Comparison of ENCODE assay signal across 3 cellular contexts in genomic region chr4:183068502-183068901, GRCh38.
TF ChIP-seq lines count a peak whose summit lies in the region.

No MANE protein-coding gene starts in this region.

TF ChIP-seq in GM23338, 12 proteins besides CTCF, POLR2A, EP300 and RAD21 (continues in another document):
- no peak for TF ChIP-seq EZH2 (IDR thresholded peaks at IDR 0.05; ENCODE audit: low read depth, unreplicated experiment)
- TF ChIP-seq JUNB (IDR thresholded peaks at IDR 0.05; ENCODE audit: unreplicated experiment): no peak
- TF ChIP-seq POLR2AphosphoS5 (IDR thresholded peaks at IDR 0.05; ENCODE audit: low read depth): no peak
- TF ChIP-seq CREB1 (CRISPR knock-in tag; IDR thresholded peaks at IDR 0.05; ENCODE audit: low read depth): no peak
- TF ChIP-seq, protein P1, sequence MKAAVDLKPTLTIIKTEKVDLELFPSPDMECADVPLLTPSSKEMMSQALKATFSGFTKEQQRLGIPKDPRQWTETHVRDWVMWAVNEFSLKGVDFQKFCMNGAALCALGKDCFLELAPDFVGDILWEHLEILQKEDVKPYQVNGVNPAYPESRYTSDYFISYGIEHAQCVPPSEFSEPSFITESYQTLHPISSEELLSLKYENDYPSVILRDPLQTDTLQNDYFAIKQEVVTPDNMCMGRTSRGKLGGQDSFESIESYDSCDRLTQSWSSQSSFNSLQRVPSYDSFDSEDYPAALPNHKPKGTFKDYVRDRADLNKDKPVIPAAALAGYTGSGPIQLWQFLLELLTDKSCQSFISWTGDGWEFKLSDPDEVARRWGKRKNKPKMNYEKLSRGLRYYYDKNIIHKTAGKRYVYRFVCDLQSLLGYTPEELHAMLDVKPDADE (IDR thresholded peaks at IDR 0.05): no peak
- no peak for TF ChIP-seq NANOG (IDR thresholded peaks at IDR 0.05; ENCODE audit: borderline replicate concordance)
- TF ChIP-seq STAT1 (IDR thresholded peaks at IDR 0.05; ENCODE audit: unreplicated experiment): no peak
- no peak for TF ChIP-seq ZNF331 (CRISPR knock-in tag; IDR thresholded peaks at IDR 0.05; ENCODE audit: low read depth)
- no peak for TF ChIP-seq EZH2phosphoT487 (IDR thresholded peaks at IDR 0.05; ENCODE audit: unreplicated experiment)
- no peak for TF ChIP-seq ZNF114 (CRISPR knock-in tag; IDR thresholded peaks at IDR 0.05)

TF ChIP-seq in HEK293, 187 proteins besides CTCF, POLR2A, EP300 and RAD21:
- TF ChIP-seq ZNF398 (tag by site-specific recombination; IDR thresholded peaks at IDR 0.05) (no peak), ZNF416 (tag by site-specific recombination; IDR thresholded peaks at IDR 0.05) (no peak), ZNF658 (tag by site-specific recombination; IDR thresholded peaks at IDR 0.05) (no peak), ELK4 (IDR thresholded peaks at IDR 0.05; ENCODE audit: borderline replicate concordance, low read depth, low read length) (no peak), ZBTB21 (tag by site-specific recombination; IDR thresholded peaks at IDR 0.05) (no peak), ZNF202 (tag by site-specific recombination; IDR thresholded peaks at IDR 0.05; ENCODE audit: borderline replicate concordance) (no peak), GLI2 (tag by site-specific recombination; IDR thresholded peaks at IDR 0.05; ENCODE audit: borderline replicate concordance, low read depth) (no peak), SETDB1 (IDR thresholded peaks at IDR 0.05; ENCODE audit: insufficient read length, low read length) (peak; percentile 17), ZNF221 (tag by site-specific recombination; IDR thresholded peaks at IDR 0.05; ENCODE audit: borderline replicate concordance) (no peak)

TF ChIP-seq in K562, 482 proteins besides CTCF, POLR2A, EP300 and RAD21:
- TF ChIP-seq, protein P2, sequence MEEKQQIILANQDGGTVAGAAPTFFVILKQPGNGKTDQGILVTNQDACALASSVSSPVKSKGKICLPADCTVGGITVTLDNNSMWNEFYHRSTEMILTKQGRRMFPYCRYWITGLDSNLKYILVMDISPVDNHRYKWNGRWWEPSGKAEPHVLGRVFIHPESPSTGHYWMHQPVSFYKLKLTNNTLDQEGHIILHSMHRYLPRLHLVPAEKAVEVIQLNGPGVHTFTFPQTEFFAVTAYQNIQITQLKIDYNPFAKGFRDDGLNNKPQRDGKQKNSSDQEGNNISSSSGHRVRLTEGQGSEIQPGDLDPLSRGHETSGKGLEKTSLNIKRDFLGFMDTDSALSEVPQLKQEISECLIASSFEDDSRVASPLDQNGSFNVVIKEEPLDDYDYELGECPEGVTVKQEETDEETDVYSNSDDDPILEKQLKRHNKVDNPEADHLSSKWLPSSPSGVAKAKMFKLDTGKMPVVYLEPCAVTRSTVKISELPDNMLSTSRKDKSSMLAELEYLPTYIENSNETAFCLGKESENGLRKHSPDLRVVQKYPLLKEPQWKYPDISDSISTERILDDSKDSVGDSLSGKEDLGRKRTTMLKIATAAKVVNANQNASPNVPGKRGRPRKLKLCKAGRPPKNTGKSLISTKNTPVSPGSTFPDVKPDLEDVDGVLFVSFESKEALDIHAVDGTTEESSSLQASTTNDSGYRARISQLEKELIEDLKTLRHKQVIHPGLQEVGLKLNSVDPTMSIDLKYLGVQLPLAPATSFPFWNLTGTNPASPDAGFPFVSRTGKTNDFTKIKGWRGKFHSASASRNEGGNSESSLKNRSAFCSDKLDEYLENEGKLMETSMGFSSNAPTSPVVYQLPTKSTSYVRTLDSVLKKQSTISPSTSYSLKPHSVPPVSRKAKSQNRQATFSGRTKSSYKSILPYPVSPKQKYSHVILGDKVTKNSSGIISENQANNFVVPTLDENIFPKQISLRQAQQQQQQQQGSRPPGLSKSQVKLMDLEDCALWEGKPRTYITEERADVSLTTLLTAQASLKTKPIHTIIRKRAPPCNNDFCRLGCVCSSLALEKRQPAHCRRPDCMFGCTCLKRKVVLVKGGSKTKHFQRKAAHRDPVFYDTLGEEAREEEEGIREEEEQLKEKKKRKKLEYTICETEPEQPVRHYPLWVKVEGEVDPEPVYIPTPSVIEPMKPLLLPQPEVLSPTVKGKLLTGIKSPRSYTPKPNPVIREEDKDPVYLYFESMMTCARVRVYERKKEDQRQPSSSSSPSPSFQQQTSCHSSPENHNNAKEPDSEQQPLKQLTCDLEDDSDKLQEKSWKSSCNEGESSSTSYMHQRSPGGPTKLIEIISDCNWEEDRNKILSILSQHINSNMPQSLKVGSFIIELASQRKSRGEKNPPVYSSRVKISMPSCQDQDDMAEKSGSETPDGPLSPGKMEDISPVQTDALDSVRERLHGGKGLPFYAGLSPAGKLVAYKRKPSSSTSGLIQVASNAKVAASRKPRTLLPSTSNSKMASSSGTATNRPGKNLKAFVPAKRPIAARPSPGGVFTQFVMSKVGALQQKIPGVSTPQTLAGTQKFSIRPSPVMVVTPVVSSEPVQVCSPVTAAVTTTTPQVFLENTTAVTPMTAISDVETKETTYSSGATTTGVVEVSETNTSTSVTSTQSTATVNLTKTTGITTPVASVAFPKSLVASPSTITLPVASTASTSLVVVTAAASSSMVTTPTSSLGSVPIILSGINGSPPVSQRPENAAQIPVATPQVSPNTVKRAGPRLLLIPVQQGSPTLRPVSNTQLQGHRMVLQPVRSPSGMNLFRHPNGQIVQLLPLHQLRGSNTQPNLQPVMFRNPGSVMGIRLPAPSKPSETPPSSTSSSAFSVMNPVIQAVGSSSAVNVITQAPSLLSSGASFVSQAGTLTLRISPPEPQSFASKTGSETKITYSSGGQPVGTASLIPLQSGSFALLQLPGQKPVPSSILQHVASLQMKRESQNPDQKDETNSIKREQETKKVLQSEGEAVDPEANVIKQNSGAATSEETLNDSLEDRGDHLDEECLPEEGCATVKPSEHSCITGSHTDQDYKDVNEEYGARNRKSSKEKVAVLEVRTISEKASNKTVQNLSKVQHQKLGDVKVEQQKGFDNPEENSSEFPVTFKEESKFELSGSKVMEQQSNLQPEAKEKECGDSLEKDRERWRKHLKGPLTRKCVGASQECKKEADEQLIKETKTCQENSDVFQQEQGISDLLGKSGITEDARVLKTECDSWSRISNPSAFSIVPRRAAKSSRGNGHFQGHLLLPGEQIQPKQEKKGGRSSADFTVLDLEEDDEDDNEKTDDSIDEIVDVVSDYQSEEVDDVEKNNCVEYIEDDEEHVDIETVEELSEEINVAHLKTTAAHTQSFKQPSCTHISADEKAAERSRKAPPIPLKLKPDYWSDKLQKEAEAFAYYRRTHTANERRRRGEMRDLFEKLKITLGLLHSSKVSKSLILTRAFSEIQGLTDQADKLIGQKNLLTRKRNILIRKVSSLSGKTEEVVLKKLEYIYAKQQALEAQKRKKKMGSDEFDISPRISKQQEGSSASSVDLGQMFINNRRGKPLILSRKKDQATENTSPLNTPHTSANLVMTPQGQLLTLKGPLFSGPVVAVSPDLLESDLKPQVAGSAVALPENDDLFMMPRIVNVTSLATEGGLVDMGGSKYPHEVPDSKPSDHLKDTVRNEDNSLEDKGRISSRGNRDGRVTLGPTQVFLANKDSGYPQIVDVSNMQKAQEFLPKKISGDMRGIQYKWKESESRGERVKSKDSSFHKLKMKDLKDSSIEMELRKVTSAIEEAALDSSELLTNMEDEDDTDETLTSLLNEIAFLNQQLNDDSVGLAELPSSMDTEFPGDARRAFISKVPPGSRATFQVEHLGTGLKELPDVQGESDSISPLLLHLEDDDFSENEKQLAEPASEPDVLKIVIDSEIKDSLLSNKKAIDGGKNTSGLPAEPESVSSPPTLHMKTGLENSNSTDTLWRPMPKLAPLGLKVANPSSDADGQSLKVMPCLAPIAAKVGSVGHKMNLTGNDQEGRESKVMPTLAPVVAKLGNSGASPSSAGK (IDR thresholded peaks at IDR 0.05): no peak
- no peak for TF ChIP-seq HNRNPL (IDR thresholded peaks at IDR 0.05; ENCODE audit: low read depth, low read length)
- no peak for TF ChIP-seq ZNF232 (CRISPR knock-in tag; IDR thresholded peaks at IDR 0.05)
- TF ChIP-seq, protein P3, sequence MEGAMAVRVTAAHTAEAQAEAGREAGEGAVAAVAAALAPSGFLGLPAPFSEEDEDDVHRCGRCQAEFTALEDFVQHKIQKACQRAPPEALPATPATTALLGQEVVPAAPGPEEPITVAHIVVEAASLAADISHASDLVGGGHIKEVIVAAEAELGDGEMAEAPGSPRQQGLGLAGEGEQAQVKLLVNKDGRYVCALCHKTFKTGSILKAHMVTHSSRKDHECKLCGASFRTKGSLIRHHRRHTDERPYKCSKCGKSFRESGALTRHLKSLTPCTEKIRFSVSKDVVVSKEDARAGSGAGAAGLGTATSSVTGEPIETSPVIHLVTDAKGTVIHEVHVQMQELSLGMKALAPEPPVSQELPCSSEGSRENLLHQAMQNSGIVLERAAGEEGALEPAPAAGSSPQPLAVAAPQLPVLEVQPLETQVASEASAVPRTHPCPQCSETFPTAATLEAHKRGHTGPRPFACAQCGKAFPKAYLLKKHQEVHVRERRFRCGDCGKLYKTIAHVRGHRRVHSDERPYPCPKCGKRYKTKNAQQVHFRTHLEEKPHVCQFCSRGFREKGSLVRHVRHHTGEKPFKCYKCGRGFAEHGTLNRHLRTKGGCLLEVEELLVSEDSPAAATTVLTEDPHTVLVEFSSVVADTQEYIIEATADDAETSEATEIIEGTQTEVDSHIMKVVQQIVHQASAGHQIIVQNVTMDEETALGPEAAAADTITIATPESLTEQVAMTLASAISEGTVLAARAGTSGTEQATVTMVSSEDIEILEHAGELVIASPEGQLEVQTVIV (CRISPR knock-in tag; IDR thresholded peaks at IDR 0.05; ENCODE audit: borderline replicate concordance): no peak
- TF ChIP-seq, protein P4, sequence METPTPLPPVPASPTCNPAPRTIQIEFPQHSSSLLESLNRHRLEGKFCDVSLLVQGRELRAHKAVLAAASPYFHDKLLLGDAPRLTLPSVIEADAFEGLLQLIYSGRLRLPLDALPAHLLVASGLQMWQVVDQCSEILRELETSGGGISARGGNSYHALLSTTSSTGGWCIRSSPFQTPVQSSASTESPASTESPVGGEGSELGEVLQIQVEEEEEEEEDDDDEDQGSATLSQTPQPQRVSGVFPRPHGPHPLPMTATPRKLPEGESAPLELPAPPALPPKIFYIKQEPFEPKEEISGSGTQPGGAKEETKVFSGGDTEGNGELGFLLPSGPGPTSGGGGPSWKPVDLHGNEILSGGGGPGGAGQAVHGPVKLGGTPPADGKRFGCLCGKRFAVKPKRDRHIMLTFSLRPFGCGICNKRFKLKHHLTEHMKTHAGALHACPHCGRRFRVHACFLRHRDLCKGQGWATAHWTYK (CRISPR knock-in tag; IDR thresholded peaks at IDR 0.05): no peak
- TF ChIP-seq ZNF41 (CRISPR knock-in tag; conservative IDR thresholded peaks at IDR 0.05): peak; percentile 99
- peak in 1 of 2 experiments; percentile 33; a peak in 1 of 3 replicates for TF ChIP-seq CBX3 (IDR thresholded peaks at IDR 0.05; ENCODE audit: borderline replicate concordance in 1 of 2, low read length in 2 of 2)
- no peak for TF ChIP-seq ELF1 (tag; IDR thresholded peaks at IDR 0.05)
- TF ChIP-seq, protein P5, sequence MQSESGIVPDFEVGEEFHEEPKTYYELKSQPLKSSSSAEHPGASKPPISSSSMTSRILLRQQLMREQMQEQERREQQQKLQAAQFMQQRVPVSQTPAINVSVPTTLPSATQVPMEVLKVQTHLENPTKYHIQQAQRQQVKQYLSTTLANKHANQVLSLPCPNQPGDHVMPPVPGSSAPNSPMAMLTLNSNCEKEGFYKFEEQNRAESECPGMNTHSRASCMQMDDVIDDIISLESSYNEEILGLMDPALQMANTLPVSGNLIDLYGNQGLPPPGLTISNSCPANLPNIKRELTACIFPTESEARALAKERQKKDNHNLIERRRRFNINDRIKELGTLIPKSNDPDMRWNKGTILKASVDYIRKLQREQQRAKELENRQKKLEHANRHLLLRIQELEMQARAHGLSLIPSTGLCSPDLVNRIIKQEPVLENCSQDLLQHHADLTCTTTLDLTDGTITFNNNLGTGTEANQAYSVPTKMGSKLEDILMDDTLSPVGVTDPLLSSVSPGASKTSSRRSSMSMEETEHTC (IDR thresholded peaks at IDR 0.05): no peak
